Comparison of ENCODE assay signal across 1 cellular context in the genomic region with DNA sequence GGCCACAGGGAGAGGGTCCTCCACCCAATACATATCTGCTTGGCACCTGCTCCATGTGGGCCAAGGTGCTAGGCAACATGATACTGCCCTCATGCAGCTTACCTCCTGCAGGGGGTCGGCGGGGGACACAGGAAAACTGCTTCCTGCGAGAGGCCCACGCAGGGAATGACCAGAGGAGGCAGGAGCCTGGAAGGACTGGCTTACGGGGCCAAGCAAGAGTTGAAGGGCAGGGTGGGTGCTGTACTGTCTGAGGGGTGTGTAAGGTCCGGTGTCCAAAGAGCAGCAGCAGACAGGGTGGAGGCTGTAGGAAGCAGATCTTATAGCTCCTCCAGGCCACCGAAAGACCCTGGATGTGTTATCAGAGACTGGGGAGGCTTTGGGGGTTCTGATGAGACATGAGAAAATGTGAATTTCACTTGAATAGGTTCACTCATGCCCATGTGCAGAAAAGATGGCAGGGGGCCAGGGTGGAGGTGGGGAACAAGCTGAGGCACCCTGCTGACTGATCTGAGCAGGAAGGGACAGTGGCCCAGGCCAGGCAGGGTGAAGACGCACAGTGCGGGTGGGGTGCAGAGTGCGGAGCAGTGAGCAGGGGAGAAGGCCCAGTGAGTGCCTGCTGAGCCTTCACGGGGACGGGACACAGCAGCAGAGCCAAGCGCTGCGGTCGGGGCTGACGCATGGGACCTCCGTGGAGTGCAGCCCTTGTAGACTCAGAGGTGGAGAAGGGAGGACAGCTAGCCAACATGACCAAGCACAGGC.
TF ChIP-seq lines count a peak whose summit lies in the region.

No MANE protein-coding gene starts in this region.

TF ChIP-seq in K562, 482 proteins besides CTCF, POLR2A, EP300 and RAD21:
- TF ChIP-seq, protein P1, sequence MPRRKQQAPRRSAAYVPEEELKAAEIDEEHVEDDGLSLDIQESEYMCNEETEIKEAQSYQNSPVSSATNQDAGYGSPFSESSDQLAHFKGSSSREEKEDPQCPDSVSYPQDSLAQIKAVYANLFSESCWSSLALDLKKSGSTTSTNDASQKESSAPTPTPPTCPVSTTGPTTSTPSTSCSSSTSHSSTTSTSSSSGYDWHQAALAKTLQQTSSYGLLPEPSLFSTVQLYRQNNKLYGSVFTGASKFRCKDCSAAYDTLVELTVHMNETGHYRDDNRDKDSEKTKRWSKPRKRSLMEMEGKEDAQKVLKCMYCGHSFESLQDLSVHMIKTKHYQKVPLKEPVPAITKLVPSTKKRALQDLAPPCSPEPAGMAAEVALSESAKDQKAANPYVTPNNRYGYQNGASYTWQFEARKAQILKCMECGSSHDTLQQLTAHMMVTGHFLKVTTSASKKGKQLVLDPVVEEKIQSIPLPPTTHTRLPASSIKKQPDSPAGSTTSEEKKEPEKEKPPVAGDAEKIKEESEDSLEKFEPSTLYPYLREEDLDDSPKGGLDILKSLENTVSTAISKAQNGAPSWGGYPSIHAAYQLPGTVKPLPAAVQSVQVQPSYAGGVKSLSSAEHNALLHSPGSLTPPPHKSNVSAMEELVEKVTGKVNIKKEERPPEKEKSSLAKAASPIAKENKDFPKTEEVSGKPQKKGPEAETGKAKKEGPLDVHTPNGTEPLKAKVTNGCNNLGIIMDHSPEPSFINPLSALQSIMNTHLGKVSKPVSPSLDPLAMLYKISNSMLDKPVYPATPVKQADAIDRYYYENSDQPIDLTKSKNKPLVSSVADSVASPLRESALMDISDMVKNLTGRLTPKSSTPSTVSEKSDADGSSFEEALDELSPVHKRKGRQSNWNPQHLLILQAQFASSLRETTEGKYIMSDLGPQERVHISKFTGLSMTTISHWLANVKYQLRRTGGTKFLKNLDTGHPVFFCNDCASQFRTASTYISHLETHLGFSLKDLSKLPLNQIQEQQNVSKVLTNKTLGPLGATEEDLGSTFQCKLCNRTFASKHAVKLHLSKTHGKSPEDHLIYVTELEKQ (CRISPR knock-in tag; IDR thresholded peaks at IDR 0.05): no peak
- TF ChIP-seq NFIC (IDR thresholded peaks at IDR 0.05) (0 out of 2 replicates have a peak, but pooled peaks have one; percentile 9), CHCHD3 (CRISPR knock-in tag; IDR thresholded peaks at IDR 0.05) (no peak), ARID3A (IDR thresholded peaks at IDR 0.05; ENCODE audit: borderline replicate concordance, low read depth, low read length) (no peak), RBFOX2 (IDR thresholded peaks at IDR 0.05; ENCODE audit: low read depth, low read length) (peak; percentile 26; the same call in 1 of the 2 replicates), NFE2 (IDR thresholded peaks at IDR 0.05; ENCODE audit: low read depth) (no peak), NKRF (IDR thresholded peaks at IDR 0.05; ENCODE audit: borderline replicate concordance) (no peak), PKNOX1 (IDR thresholded peaks at IDR 0.05) (no peak), ZNF583 (CRISPR knock-in tag; IDR thresholded peaks at IDR 0.05) (no peak), SP1 (CRISPR knock-in tag; IDR thresholded peaks at IDR 0.05) (no peak), ZNF184 (CRISPR knock-in tag; IDR thresholded peaks at IDR 0.05) (no peak), CC2D1A (IDR thresholded peaks at IDR 0.05) (no peak), SMARCB1 (IDR thresholded peaks at IDR 0.05; ENCODE audit: insufficient read length, low read depth) (no peak), ZZZ3 (IDR thresholded peaks at IDR 0.05) (no peak)
- TF ChIP-seq, protein P2, sequence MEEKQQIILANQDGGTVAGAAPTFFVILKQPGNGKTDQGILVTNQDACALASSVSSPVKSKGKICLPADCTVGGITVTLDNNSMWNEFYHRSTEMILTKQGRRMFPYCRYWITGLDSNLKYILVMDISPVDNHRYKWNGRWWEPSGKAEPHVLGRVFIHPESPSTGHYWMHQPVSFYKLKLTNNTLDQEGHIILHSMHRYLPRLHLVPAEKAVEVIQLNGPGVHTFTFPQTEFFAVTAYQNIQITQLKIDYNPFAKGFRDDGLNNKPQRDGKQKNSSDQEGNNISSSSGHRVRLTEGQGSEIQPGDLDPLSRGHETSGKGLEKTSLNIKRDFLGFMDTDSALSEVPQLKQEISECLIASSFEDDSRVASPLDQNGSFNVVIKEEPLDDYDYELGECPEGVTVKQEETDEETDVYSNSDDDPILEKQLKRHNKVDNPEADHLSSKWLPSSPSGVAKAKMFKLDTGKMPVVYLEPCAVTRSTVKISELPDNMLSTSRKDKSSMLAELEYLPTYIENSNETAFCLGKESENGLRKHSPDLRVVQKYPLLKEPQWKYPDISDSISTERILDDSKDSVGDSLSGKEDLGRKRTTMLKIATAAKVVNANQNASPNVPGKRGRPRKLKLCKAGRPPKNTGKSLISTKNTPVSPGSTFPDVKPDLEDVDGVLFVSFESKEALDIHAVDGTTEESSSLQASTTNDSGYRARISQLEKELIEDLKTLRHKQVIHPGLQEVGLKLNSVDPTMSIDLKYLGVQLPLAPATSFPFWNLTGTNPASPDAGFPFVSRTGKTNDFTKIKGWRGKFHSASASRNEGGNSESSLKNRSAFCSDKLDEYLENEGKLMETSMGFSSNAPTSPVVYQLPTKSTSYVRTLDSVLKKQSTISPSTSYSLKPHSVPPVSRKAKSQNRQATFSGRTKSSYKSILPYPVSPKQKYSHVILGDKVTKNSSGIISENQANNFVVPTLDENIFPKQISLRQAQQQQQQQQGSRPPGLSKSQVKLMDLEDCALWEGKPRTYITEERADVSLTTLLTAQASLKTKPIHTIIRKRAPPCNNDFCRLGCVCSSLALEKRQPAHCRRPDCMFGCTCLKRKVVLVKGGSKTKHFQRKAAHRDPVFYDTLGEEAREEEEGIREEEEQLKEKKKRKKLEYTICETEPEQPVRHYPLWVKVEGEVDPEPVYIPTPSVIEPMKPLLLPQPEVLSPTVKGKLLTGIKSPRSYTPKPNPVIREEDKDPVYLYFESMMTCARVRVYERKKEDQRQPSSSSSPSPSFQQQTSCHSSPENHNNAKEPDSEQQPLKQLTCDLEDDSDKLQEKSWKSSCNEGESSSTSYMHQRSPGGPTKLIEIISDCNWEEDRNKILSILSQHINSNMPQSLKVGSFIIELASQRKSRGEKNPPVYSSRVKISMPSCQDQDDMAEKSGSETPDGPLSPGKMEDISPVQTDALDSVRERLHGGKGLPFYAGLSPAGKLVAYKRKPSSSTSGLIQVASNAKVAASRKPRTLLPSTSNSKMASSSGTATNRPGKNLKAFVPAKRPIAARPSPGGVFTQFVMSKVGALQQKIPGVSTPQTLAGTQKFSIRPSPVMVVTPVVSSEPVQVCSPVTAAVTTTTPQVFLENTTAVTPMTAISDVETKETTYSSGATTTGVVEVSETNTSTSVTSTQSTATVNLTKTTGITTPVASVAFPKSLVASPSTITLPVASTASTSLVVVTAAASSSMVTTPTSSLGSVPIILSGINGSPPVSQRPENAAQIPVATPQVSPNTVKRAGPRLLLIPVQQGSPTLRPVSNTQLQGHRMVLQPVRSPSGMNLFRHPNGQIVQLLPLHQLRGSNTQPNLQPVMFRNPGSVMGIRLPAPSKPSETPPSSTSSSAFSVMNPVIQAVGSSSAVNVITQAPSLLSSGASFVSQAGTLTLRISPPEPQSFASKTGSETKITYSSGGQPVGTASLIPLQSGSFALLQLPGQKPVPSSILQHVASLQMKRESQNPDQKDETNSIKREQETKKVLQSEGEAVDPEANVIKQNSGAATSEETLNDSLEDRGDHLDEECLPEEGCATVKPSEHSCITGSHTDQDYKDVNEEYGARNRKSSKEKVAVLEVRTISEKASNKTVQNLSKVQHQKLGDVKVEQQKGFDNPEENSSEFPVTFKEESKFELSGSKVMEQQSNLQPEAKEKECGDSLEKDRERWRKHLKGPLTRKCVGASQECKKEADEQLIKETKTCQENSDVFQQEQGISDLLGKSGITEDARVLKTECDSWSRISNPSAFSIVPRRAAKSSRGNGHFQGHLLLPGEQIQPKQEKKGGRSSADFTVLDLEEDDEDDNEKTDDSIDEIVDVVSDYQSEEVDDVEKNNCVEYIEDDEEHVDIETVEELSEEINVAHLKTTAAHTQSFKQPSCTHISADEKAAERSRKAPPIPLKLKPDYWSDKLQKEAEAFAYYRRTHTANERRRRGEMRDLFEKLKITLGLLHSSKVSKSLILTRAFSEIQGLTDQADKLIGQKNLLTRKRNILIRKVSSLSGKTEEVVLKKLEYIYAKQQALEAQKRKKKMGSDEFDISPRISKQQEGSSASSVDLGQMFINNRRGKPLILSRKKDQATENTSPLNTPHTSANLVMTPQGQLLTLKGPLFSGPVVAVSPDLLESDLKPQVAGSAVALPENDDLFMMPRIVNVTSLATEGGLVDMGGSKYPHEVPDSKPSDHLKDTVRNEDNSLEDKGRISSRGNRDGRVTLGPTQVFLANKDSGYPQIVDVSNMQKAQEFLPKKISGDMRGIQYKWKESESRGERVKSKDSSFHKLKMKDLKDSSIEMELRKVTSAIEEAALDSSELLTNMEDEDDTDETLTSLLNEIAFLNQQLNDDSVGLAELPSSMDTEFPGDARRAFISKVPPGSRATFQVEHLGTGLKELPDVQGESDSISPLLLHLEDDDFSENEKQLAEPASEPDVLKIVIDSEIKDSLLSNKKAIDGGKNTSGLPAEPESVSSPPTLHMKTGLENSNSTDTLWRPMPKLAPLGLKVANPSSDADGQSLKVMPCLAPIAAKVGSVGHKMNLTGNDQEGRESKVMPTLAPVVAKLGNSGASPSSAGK (IDR thresholded peaks at IDR 0.05): no peak
